Comparison of ENCODE assay signal across 8 cellular contexts in genomic region chr11:60970369-60970774, GRCh38. TPM values are rescaled to one million over a fixed set of nuclear protein-coding genes. Genes with fewer than 3 reads are reported as not detected.
A peak's percentile ranks its signal among the peaks of the same experiment; 100 is the strongest.
DNase-seq lines count a peak whose midpoint lies in the region; ATAC-seq lines count a peak whose summit lies in the region.

No MANE protein-coding gene starts in this region.

- H3K27ac Mint-ChIP-seq in T-cell: peak overlapping the region; percentile 83 to 85

- no peaks in the 10 kb centered on the region for H3K9me3 Mint-ChIP-seq in T-cell

- CTCF ChIA-PET in T-cell (lab: Charles Lee): interaction anchor here (1.0 to 2.5 kb wide), 14 partner anchors 12 to 217 kb away, joined by 3 to 16 read pairs (median 4); partner anchors contain the start of gene TMEM109 (in 1 of the 2)

- peaks cover 21% of the 10 kb centered on the region for H3K36me3 Mint-ChIP-seq in T-cell

- POLR2A ChIA-PET in T-cell (lab: Charles Lee): interaction anchor here (0.6 to 1.4 kb wide), 4 partner anchors 29 to 1578 kb away, joined by 3 to 7 read pairs (median 4); no protein-coding TSS in a partner anchor

- peak; percentile 55 to 70 (median 62) for ATAC-seq in T-cell (replicated peaks in 1 of 4)
- no peak for ATAC-seq in GM21447 (IDR thresholded peaks at IDR 0.05; ENCODE audit: unreplicated experiment)

- peaks cover 25 to 42% (median 30%) of the 10 kb centered on the region in 3 donors for H3K4me1 Mint-ChIP-seq in T-cell

- H3K27me3 Mint-ChIP-seq in T-cell: peaks cover 0 to 2% of the 10 kb centered on the region in 2 donors

- DNase-seq in EL (peak; percentile 44), HK-2 (ENCODE audit: unreplicated experiment) (peak; percentile 27), T-cell (peak; percentile 61 to 86 (median 76)), iPS-NIHi11 (ENCODE audit: low spot score) (peak; percentile 82), NK-92 (lab: John Stamatoyannopoulos, UW; ENCODE audit: unreplicated experiment) (no peak)
- DNase-seq in activated naive CD8-positive, alpha-beta T cell treated with anti-CD3 and anti-CD28 coated beads, Interleukin-2, amount 50 U/mL, for 16 hours (ENCODE audit: low read depth, low spot score): peak; percentile 69
- peak; percentile 80 to 82 for DNase-seq in stimulated activated CD4-positive, alpha-beta T cell treated with anti-CD3 and anti-CD28 coated beads, Interleukin-2, amount 100 ng/mL, for 48 hours

- H3K4me3 Mint-ChIP-seq in T-cell: peak overlapping the region; percentile 92 to 94 (median 93)

RNA-seq across cellular contexts. Expression of gene CD6, which starts 1.1 kb away (rescaled TPM):
- 100 to 1,000 TPM; 413 to 594 (median 495) TPM for total RNA-seq in T-cell

RNA-seq across cellular contexts. Expression of gene SLC15A3, which starts 18.4 kb away (rescaled TPM):
- total RNA-seq in T-cell: 10 to 100 TPM in 1 of 5 donors, 1 to 10 TPM in 4; 5.4 to 12.2 (median 6.7) TPM

RNA-seq across cellular contexts. Expression of gene TMEM132A, which starts 46.1 kb away (rescaled TPM):
- total RNA-seq in T-cell: 1 to 10 TPM in 2 of 5 donors, under 1 TPM in 1, not detected in 2; 0.23 to 1.6 (median 1.2) TPM

RNA-seq across cellular contexts. Expression of gene TMEM109, which starts 56.4 kb away (rescaled TPM):
- total RNA-seq in T-cell: 10 to 100 TPM; 55.6 to 82.1 (median 71.8) TPM
